17 cellular contexts compared by ENCODE assay signal in the genomic region with DNA sequence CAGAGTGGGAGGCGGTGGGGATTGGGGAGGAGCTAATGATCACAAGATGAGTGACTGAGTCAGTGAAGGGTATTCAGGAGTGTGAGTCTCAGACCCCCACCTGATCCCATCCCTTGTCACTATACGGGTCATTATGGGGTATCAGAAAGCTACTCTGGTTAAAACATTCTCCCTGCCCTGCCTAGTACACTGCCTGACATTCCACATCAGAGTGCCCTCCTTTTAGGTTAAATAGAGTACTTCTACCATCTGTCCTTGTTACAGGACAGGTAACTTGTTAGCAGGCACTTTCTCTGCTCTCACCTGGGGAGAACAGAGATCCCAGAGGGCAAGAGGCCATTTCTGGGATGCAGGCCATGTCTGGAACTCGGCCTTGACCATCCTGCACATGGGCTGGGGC.
DNase-seq lines count a peak whose midpoint lies in the region; ATAC-seq and TF ChIP-seq lines count a peak whose summit lies in the region.
"Had no signal": no experiment of that assay in that cellular context is flagged by ENCODE, and none has a peak within 500 bp of the region (broad histone marks: within the 10 kb centered on the region; RNA-seq: fewer than 3 reads in every experiment).

No MANE protein-coding gene starts in this region.

- H3K4me1 ChIP-seq in neuronal stem cell (ENCODE audit: control insufficient read depth in 2 of 2, insufficient read depth in 1 of 2, low read depth in 1 of 2, low read length in 2 of 2): peaks cover 0 to 11% of the 10 kb centered on the region in 2 donors
- H3K4me1 ChIP-seq in vagina: no peaks in the 10 kb centered on the region
- H3K4me1 ChIP-seq: A549; BLaER1 treated with 17β-estradiol and CSF1 and Interleukin-3, amounts not matched to agents 10 nM and 100 nM; Caco-2 had no signal

- H4K91ac ChIP-seq in neuronal stem cell (ENCODE audit: low read depth, low read length, poor library complexity): no peak overlapping the region

- no peak overlapping the region for H3K9ac ChIP-seq in neuronal stem cell (ENCODE audit: low read depth, low read length, poor library complexity)
- H3K9ac ChIP-seq: BLaER1 treated with 17β-estradiol and CSF1 and Interleukin-3, amounts not matched to agents 10 nM and 100 nM had no signal

- H3K9me3 ChIP-seq in neuronal stem cell (replicated peaks in 1 of 2; ENCODE audit: control insufficient read depth in 2 of 2, insufficient read depth in 1 of 2, low read depth in 1 of 2, low read length in 2 of 2) (no peaks in the 10 kb centered on the region), vagina (no peaks in the 10 kb centered on the region)
- H3K9me3 ChIP-seq: A549; BLaER1 treated with 17β-estradiol and CSF1 and Interleukin-3, amounts not matched to agents 10 nM and 100 nM; Caco-2 had no signal

- H2BK15ac ChIP-seq in neuronal stem cell (ENCODE audit: low read length): peak overlapping the region; percentile 47

- H3K27me3 ChIP-seq in neuronal stem cell (ENCODE audit: control insufficient read depth in 3 of 3, insufficient read depth in 3 of 3, low read depth in 1 of 3, low read length in 3 of 3) (no peaks in the 10 kb centered on the region), vagina (no peaks in the 10 kb centered on the region)
- H3K27me3 ChIP-seq: BLaER1 treated with 17β-estradiol and CSF1 and Interleukin-3, amounts not matched to agents 10 nM and 100 nM had no signal

- peak overlapping the region; percentile 15 for H3K27ac Mint-ChIP-seq in progenitor cell of endocrine pancreas
- H3K27ac Mint-ChIP-seq in stimulated activated effector memory CD8-positive, alpha-beta T cell treated with anti-CD3 and anti-CD28 coated beads, Interleukin-12 subunit alpha, Interleukin-12 subunit beta, amount 100 ng/mL, for 72 hours: no peak overlapping the region
- H3K27ac Mint-ChIP-seq: B cell; CD4-positive, alpha-beta T cell; CD8-positive, alpha-beta T cell had no signal

- no peak overlapping the region for H2AFZ ChIP-seq in neuronal stem cell (ENCODE audit: low read length)

- no peaks in the 10 kb centered on the region for H3K4me1 Mint-ChIP-seq in progenitor cell of endocrine pancreas (ENCODE audit: low read depth)
- H3K4me1 Mint-ChIP-seq in stimulated activated effector memory CD8-positive, alpha-beta T cell treated with anti-CD3 and anti-CD28 coated beads, Interleukin-12 subunit alpha, Interleukin-12 subunit beta, amount 100 ng/mL, for 72 hours: no peaks in the 10 kb centered on the region
- H3K4me1 Mint-ChIP-seq: B cell had no signal

- H3K14ac ChIP-seq in neuronal stem cell (ENCODE audit: low read length): no peak overlapping the region

- H2BK120ac ChIP-seq in neuronal stem cell (ENCODE audit: low read depth, low read length): no peak overlapping the region

- DNase-seq in NCI-H69 (lab: John Stamatoyannopoulos, UW) (peak; percentile 23), neuronal stem cell (ENCODE audit: low spot score) (no peak), progenitor cell of endocrine pancreas (ENCODE audit: low spot score, unreplicated experiment) (no peak), vagina (ENCODE audit: extremely low spot score in 2 of 2) (no peak)
- DNase-seq in stimulated activated effector memory CD8-positive, alpha-beta T cell treated with anti-CD3 and anti-CD28 coated beads, Interleukin-12 subunit alpha, Interleukin-12 subunit beta, amount 100 ng/mL, for 72 hours (ENCODE audit: low spot score in 2 of 2): no peak
- DNase-seq: AML-193; Caco-2; Calu3; CD4-positive, alpha-beta T cell; CD8-positive, alpha-beta T cell; DMS79 treated with DMSO at 0.1 percent for 48 hours; GF-D8 had no signal

- peak overlapping the region; percentile 72 for H2AK5ac ChIP-seq in neuronal stem cell (ENCODE audit: low read depth, low read length)

- no peak overlapping the region for H2BK5ac ChIP-seq in neuronal stem cell (ENCODE audit: low read length)

- no peak for TF ChIP-seq CTCF in progenitor cell of endocrine pancreas (IDR thresholded peaks at IDR 0.05; ENCODE audit: unreplicated experiment)
- TF ChIP-seq CTCF in vagina (IDR thresholded peaks at IDR 0.05): no peak

- H3K4me3 ChIP-seq in neuronal stem cell (ENCODE audit: low read length in 2 of 2) (no peak overlapping the region), vagina (no peak overlapping the region)
- H3K4me3 ChIP-seq: A549; BLaER1 treated with 17β-estradiol and CSF1 and Interleukin-3, amounts not matched to agents 10 nM and 100 nM had no signal

- H3K27ac ChIP-seq in neuronal stem cell (replicated peaks; ENCODE audit: low read length) (no peak overlapping the region), vagina (no peak overlapping the region)
- H3K27ac ChIP-seq: 22Rv1; A549; BLaER1 treated with 17β-estradiol and CSF1 and Interleukin-3, amounts not matched to agents 10 nM and 100 nM; C4-2B had no signal

- H3K4me3 Mint-ChIP-seq in progenitor cell of endocrine pancreas (ENCODE audit: low read depth): no peak overlapping the region
- no peak overlapping the region for H3K4me3 Mint-ChIP-seq in stimulated activated effector memory CD8-positive, alpha-beta T cell treated with anti-CD3 and anti-CD28 coated beads, Interleukin-12 subunit alpha, Interleukin-12 subunit beta, amount 100 ng/mL, for 72 hours
- H3K4me3 Mint-ChIP-seq: B cell; CD4-positive, alpha-beta T cell; CD8-positive, alpha-beta T cell had no signal

- no peak for ATAC-seq in stimulated activated effector memory CD8-positive, alpha-beta T cell treated with anti-CD3 and anti-CD28 coated beads, Interleukin-12 subunit alpha, Interleukin-12 subunit beta, amount 100 ng/mL, for 72 hours
- ATAC-seq: A549; CD8-positive, alpha-beta T cell had no signal

- H3K36me3 ChIP-seq in neuronal stem cell (replicated peaks in 1 of 2; ENCODE audit: control insufficient read depth in 2 of 2, insufficient read depth in 2 of 2, low read length in 2 of 2): no peaks in the 10 kb centered on the region
- H3K36me3 ChIP-seq in vagina: no peaks in the 10 kb centered on the region
- H3K36me3 ChIP-seq: BLaER1 treated with 17β-estradiol and CSF1 and Interleukin-3, amounts not matched to agents 10 nM and 100 nM had no signal

- H3K36me3 Mint-ChIP-seq in progenitor cell of endocrine pancreas (ENCODE audit: insufficient read depth): no peaks in the 10 kb centered on the region
- H3K36me3 Mint-ChIP-seq in stimulated activated effector memory CD8-positive, alpha-beta T cell treated with anti-CD3 and anti-CD28 coated beads, Interleukin-12 subunit alpha, Interleukin-12 subunit beta, amount 100 ng/mL, for 72 hours: no peaks in the 10 kb centered on the region
- H3K36me3 Mint-ChIP-seq: CD8-positive, alpha-beta T cell had no signal

- no peaks in the 10 kb centered on the region for H3K9me3 Mint-ChIP-seq in progenitor cell of endocrine pancreas (ENCODE audit: low read depth)
- H3K9me3 Mint-ChIP-seq in stimulated activated effector memory CD8-positive, alpha-beta T cell treated with anti-CD3 and anti-CD28 coated beads, Interleukin-12 subunit alpha, Interleukin-12 subunit beta, amount 100 ng/mL, for 72 hours: peaks cover 2% of the 10 kb centered on the region
- H3K9me3 Mint-ChIP-seq: CD4-positive, alpha-beta T cell; CD8-positive, alpha-beta T cell had no signal

- peaks cover 48% of the 10 kb centered on the region for H3K27me3 Mint-ChIP-seq in progenitor cell of endocrine pancreas

- H3K23ac ChIP-seq in neuronal stem cell (ENCODE audit: low read depth, low read length, poor library complexity): no peak overlapping the region

- TF ChIP-seq POLR2A in vagina (IDR thresholded peaks at IDR 0.05): no peak

- peak overlapping the region; percentile 63 for H2BK12ac ChIP-seq in neuronal stem cell (ENCODE audit: low read length)

- H3K79me1 ChIP-seq in neuronal stem cell (ENCODE audit: low read depth, low read length): no peaks in the 10 kb centered on the region

- no peak overlapping the region for H3K4me2 ChIP-seq in neuronal stem cell (ENCODE audit: insufficient read depth, low read length, poor library complexity, severe bottlenecking)
- H3K4me2 ChIP-seq: A549; BLaER1 treated with 17β-estradiol and CSF1 and Interleukin-3, amounts not matched to agents 10 nM and 100 nM had no signal

- H3K4ac ChIP-seq in neuronal stem cell (ENCODE audit: low read length): no peak overlapping the region

- peak overlapping the region; percentile 4 for H3K18ac ChIP-seq in neuronal stem cell (ENCODE audit: low read length)

- no peak overlapping the region for H4K8ac ChIP-seq in neuronal stem cell (ENCODE audit: low read depth, low read length)

- intact Hi-C loops in vagina (cut with DNase I): no loop called here

- WGBS in neuronal stem cell (ENCODE audit: extremely low coverage in 2 of 2, insufficient read length in 2 of 2, insufficient replicate concordance in 1 of 2), 2 donors: no CpG with 5 or more reads among the region's 3 CpGs
